In the genomic region with DNA sequence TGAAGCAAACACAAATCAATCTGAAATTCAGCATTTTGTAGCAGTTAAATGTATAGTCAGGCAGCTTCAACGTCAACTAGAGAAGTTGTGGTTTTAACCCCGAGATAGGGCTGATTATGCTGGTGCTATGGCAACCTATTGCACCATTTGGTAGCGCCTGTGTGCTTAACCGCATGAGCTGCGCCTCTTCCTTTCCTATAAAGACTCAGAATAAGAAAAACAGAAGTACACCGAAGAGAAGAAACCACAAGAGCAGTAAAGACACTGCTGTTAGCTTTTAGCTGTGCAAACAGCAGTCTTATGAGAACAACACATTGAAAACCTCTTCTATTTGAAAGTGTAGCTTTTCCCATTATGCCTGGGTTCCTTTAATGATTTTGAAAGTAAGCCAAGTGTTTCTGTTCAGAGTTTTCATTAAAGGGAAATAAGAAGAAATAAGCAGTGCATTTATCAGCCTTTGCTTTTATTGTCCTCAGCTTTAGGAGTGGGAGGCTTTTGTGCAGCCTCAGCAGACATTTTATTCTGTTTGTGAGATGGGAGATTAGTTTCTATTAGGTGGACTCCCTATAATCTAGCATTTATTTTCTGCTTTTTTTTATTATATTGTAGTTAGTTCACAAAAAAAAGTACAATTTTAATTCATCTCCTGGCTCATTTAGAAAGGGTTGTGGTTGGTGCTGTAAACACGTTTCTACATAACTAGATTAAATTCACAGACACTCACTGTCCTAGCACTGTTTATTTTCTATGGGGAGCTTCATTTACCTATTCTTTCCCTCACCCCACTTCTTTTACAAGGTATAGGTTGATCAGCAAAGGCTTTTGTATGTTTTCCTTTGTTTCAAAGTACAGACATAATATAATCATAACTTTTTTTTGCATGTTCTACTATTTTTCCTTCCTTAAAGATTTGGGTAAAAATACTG, we compare ENCODE assay signal across 1 cellular context.
A peak's percentile ranks its signal among the peaks of the same experiment; 100 is the strongest.
TF ChIP-seq lines count a peak whose summit lies in the region.

No MANE protein-coding gene starts in this region.

TF ChIP-seq in H1, 55 proteins besides CTCF, POLR2A, EP300 and RAD21:
- no peak for TF ChIP-seq SAP30 (IDR thresholded peaks at IDR 0.05; ENCODE audit: insufficient read depth, insufficient replicate concordance, low read length)
- no peak for TF ChIP-seq EGR1 (IDR thresholded peaks at IDR 0.05; ENCODE audit: borderline replicate concordance, low read depth, low read length)
- TF ChIP-seq, protein P1, sequence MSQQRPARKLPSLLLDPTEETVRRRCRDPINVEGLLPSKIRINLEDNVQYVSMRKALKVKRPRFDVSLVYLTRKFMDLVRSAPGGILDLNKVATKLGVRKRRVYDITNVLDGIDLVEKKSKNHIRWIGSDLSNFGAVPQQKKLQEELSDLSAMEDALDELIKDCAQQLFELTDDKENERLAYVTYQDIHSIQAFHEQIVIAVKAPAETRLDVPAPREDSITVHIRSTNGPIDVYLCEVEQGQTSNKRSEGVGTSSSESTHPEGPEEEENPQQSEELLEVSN (IDR thresholded peaks at IDR 0.05) = no peak
- TF ChIP-seq CEBPB (IDR thresholded peaks at IDR 0.05; ENCODE audit: low read depth, low read length) = peak; percentile 64
- no peak for TF ChIP-seq SUZ12 (IDR thresholded peaks at IDR 0.05; ENCODE audit: low read length)
- TF ChIP-seq KDM1A (IDR thresholded peaks at IDR 0.05; ENCODE audit: borderline replicate concordance, low read length) = no peak
